Comparison of ENCODE assay signal across 13 cellular contexts in the genomic region with DNA sequence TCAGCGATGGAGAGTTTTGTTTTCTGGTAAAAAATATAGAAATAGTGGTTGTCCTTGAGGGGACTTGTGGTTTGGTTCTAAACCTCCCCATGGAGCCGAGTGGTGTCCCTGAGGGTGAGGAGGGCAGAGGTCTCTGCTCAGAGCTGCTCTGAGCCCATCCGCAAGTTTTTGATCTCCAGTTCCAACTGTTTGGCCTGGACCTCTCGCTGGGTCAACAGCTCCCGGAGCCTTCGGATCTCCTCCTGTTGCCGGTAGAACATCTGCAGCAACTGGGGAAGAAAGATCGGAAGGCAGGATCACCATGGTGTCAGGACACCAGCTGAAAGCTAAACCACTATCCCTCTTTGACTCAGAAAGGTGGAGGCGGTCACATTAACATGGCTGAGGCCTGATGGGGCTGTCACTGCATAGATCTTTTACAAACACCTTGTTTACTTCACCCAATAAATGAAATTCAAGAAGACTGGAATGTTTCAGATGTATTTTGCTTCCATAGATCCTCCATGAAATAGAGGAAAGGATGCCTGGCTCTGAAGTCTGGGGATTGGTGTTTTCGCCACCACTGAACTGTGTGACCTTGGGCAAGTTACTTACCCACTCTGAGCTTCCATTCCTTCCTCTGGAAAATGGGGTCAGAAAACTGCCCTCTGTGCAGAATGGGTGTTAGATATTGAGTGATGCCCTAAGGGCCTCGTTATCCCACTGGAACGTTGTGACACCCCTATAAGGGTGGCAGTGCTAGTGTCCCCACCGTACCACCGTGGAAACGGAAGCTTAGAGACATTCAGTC. TPM values are rescaled to one million over a fixed set of nuclear protein-coding genes. Genes with fewer than 3 reads are reported as not detected.
DNase-seq lines count a peak whose midpoint lies in the region; ATAC-seq, FAIRE-seq and TF ChIP-seq lines count a peak whose summit lies in the region.
"Had no signal": no experiment of that assay in that cellular context is flagged by ENCODE, and none has a peak within 500 bp of the region (broad histone marks: within the 10 kb centered on the region; RNA-seq: fewer than 3 reads in every experiment).

No MANE protein-coding gene starts in this region.

- DNase-seq in HepG2 (ENCODE audit: low spot score) (no peak), right lobe of liver (no peak), K562 (ENCODE audit: extremely low read depth in 1 of 4, low spot score in 3 of 4) (no peak), DMS114 treated with DMSO at 0.1 percent for 48 hours (lab: John Stamatoyannopoulos, UW; ENCODE audit: unreplicated experiment) (no peak), mammary epithelial cell (no peak)
- DNase-seq in naive thymus-derived CD4-positive, alpha-beta T cell, result no peak
- DNase-seq in activated CD8-positive, alpha-beta memory T cell treated with anti-CD3 and anti-CD28 coated beads, Interleukin-2, amount 50 U/mL, for 48 hours, result no peak
- DNase-seq: BE2C, HCEC 1CT, HFFc6 had no signal

- H2AFZ ChIP-seq in HepG2 (ENCODE audit: low read length) (no peak overlapping the region), K562 (ENCODE audit: low read depth, low read length) (no peak overlapping the region), mammary epithelial cell (ENCODE audit: low read depth, low read length) (no peak overlapping the region)

- no peak for TF ChIP-seq CTCF in HepG2 (CRISPR knock-in tag; IDR thresholded peaks at IDR 0.05)
- TF ChIP-seq CTCF in right lobe of liver (IDR thresholded peaks at IDR 0.05), result no peak
- no peak for TF ChIP-seq CTCF in K562 (IDR thresholded peaks at IDR 0.05 in 2 of 3, conservative IDR thresholded peaks at IDR 0.05 in 1 of 3; ENCODE audit: insufficient read depth in 2 of 3, low read depth in 1 of 3, low read length in 3 of 3)
- no peak for TF ChIP-seq CTCF in mammary epithelial cell (conservative IDR thresholded peaks at IDR 0.05 in 1 of 2, IDR thresholded peaks at IDR 0.05 in 1 of 2; ENCODE audit: extremely low read depth in 1 of 2, insufficient read depth in 1 of 2, low read depth in 1 of 2, low read length in 2 of 2)

- CTCF ChIA-PET in HepG2 (lab: Yijun Ruan, JAX; ENCODE audit: low intra/inter-chr PET ratio, low total read pairs), result no interaction called here
- CTCF ChIA-PET in K562 (lab: Yijun Ruan, JAX; ENCODE audit: low intra/inter-chr PET ratio), result no interaction called here
- CTCF ChIA-PET in naive thymus-derived CD4-positive, alpha-beta T cell (lab: Charles Lee), result interaction anchor here (0.6 to 0.7 kb wide), 2 partner anchors 33 to 54 kb away, joined by 3 to 4 read pairs; no protein-coding TSS in a partner anchor
- CTCF ChIA-PET in mammary epithelial cell (lab: Charles Lee; ENCODE audit: low non-redundant PET), result no interaction called here

- H3K27me3 ChIP-seq in HepG2 (ENCODE audit: control insufficient read depth in 1 of 2, insufficient read depth in 2 of 2, low read length in 2 of 2) (no peaks in the 10 kb centered on the region), right lobe of liver (no peaks in the 10 kb centered on the region), K562 (ENCODE audit: control insufficient read depth in 2 of 2, insufficient read depth in 2 of 2, low read length in 2 of 2) (no peaks in the 10 kb centered on the region), thymus (ENCODE audit: control insufficient read depth, insufficient read depth) (no peaks in the 10 kb centered on the region), mammary epithelial cell (ENCODE audit: insufficient read depth, low read length) (no peaks in the 10 kb centered on the region)
- no peaks in the 10 kb centered on the region for H3K27me3 ChIP-seq in naive thymus-derived CD4-positive, alpha-beta T cell (ENCODE audit: control insufficient read depth in 2 of 2, insufficient read depth in 2 of 2, low read length in 2 of 2)
- H3K27me3 ChIP-seq: BE2C had no signal

- intact Hi-C loops in HepG2 (cut with micrococcal nuclease; ENCODE audit: unreplicated experiment) (no loop called here), right lobe of liver (cut with DNase I) (loop anchor here in 1 of 2 donors (10.0 kb wide), 1 partner anchor 70 kb away; a partner anchor contains a TSS), K562 (cut with micrococcal nuclease) (no loop called here), mammary epithelial cell (cut with micrococcal nuclease) (no loop called here)
- intact Hi-C loops in naive thymus-derived CD4-positive, alpha-beta T cell (cut with micrococcal nuclease), result no loop called here

- FAIRE-seq in HepG2 (lab: Jason Lieb, UNC) (no peak), K562 (lab: Jason Lieb, UNC) (no peak)
- FAIRE-seq: A204.1, HTR-8/SVneo had no signal

- 92% methylated on average over 11 of the region's 15 CpGs for WGBS in HepG2 (ENCODE audit: low lambda C conversion rate)
- WGBS in right lobe of liver (ENCODE audit: insufficient coverage, low coverage, low lambda C conversion rate, missing lambda C conversion rate), result 94% methylated on average over 2 of the region's 15 CpGs
- 92% methylated on average over 15 of the region's 15 CpGs for WGBS in K562 (ENCODE audit: insufficient coverage, low coverage, missing lambda C conversion rate)
- 98% methylated on average over 15 of the region's 15 CpGs for WGBS in thymus
- WGBS in mammary epithelial cell (ENCODE audit: low coverage, missing lambda C conversion rate), result 96% methylated on average over 15 of the region's 15 CpGs

- ATAC-seq in HepG2 (no peak), right lobe of liver (no peak), K562 (no peak)
- no peak for ATAC-seq in naive thymus-derived CD4-positive, alpha-beta T cell

- POLR2A ChIA-PET in HepG2 (lab: Yijun Ruan, JAX) (no interaction called here), K562 (lab: Yijun Ruan, JAX) (interaction anchor here (0.6 kb wide), 1 partner anchor 19 kb away, joined by 3 read pairs; no protein-coding TSS in a partner anchor)
- POLR2A ChIA-PET in naive thymus-derived CD4-positive, alpha-beta T cell (lab: Charles Lee), result interaction anchor here (0.7 to 1.1 kb wide), 2 partner anchors 17 to 81 kb away, joined by 3 read pairs; no protein-coding TSS in a partner anchor

- in situ Hi-C loops in HepG2 (cut with HindIII; ENCODE audit: extremely low pct_ligation_motif_present, low pct_unique_long_range_greater_than_20kb) (no loop called here), K562 (cut with MboI) (no loop called here), mammary epithelial cell (cut with MboI; ENCODE audit: low sequenced_read_pairs in 2 of 2) (no loop called here)

- dilution Hi-C loops in mammary epithelial cell (cut with HindIII; ENCODE audit: low sequenced_read_pairs), result loop anchor here (5.0 kb wide), 2 partner anchors 37 to 157 kb away; no protein-coding TSS in a partner anchor

- H3K4me2 ChIP-seq in HepG2 (ENCODE audit: low read depth, low read length) (no peak overlapping the region), K562 (ENCODE audit: insufficient read depth, low read length) (no peak overlapping the region), mammary epithelial cell (ENCODE audit: insufficient read depth, low read depth, low read length) (no peak overlapping the region)

- no peak for TF ChIP-seq POLR2A in HepG2 (IDR thresholded peaks at IDR 0.05; ENCODE audit: insufficient read depth in 1 of 2, low read depth in 2 of 2, low read length in 2 of 2)
- TF ChIP-seq POLR2A in right lobe of liver (IDR thresholded peaks at IDR 0.05), result no peak
- no peak for TF ChIP-seq POLR2A in K562 (conservative IDR thresholded peaks at IDR 0.05)

- H3K79me2 ChIP-seq in HepG2 (ENCODE audit: insufficient read depth, low read length) (no peaks in the 10 kb centered on the region), K562 (ENCODE audit: control insufficient read depth, insufficient read depth, low read length) (no peaks in the 10 kb centered on the region), mammary epithelial cell (ENCODE audit: insufficient read depth, low read length) (no peaks in the 10 kb centered on the region)

- TF ChIP-seq EP300 in HepG2 (IDR thresholded peaks at IDR 0.05; ENCODE audit: low read depth in 2 of 2, low read length in 2 of 2), result no peak
- no peak for TF ChIP-seq EP300 in HepG2 (CRISPR knock-in tag; IDR thresholded peaks at IDR 0.05; ENCODE audit: borderline replicate concordance)
- TF ChIP-seq EP300 in K562 (IDR thresholded peaks at IDR 0.05; ENCODE audit: low read length), result no peak

- H3K9ac ChIP-seq in HepG2 (ENCODE audit: insufficient read depth, low read depth, low read length) (no peak overlapping the region), K562 (ENCODE audit: insufficient read depth in 1 of 2, low read depth in 2 of 2, low read length in 2 of 2) (peak overlapping the region in 1 of 2 experiments; percentile 50; a peak in 2 of 4 replicates), mammary epithelial cell (ENCODE audit: insufficient read depth, low read length) (no peak overlapping the region)

- TF ChIP-seq RAD21 in HepG2 (CRISPR knock-in tag; IDR thresholded peaks at IDR 0.05) (no peak), K562 (CRISPR knock-in tag; conservative IDR thresholded peaks at IDR 0.05 in 1 of 2, IDR thresholded peaks at IDR 0.05 in 1 of 2) (no peak)

- H3K4me1 ChIP-seq in HepG2 (ENCODE audit: insufficient read depth, low read length), result peaks cover 7% of the 10 kb centered on the region
- peaks cover 0 to 3% (median 0%) of the 10 kb centered on the region in 4 donors for H3K4me1 ChIP-seq in right lobe of liver
- H3K4me1 ChIP-seq in K562 (replicated peaks in 1 of 2; ENCODE audit: control insufficient read depth in 2 of 2, insufficient read depth in 2 of 2, low read length in 2 of 2), result peaks cover 2 to 9% of the 10 kb centered on the region in 2 experiments; a peak in 4 of 5 replicates
- H3K4me1 ChIP-seq in naive thymus-derived CD4-positive, alpha-beta T cell (ENCODE audit: control insufficient read depth in 2 of 2, insufficient read depth in 2 of 2, low read length in 2 of 2), result peaks cover 21 to 25% of the 10 kb centered on the region in 2 donors
- peaks cover 13% of the 10 kb centered on the region for H3K4me1 ChIP-seq in thymus (ENCODE audit: control insufficient read depth, insufficient read depth, low read length)
- H3K4me1 ChIP-seq in mammary epithelial cell (ENCODE audit: insufficient read depth, low read length), result no peaks in the 10 kb centered on the region

- no peak overlapping the region for H3K27ac ChIP-seq in HepG2 (ENCODE audit: extremely low read length, insufficient read depth, low read length)
- H3K27ac ChIP-seq in right lobe of liver, result no peak overlapping the region
- no peak overlapping the region for H3K27ac ChIP-seq in K562 (ENCODE audit: extremely low read depth, low read depth, low read length)
- H3K27ac ChIP-seq in naive thymus-derived CD4-positive, alpha-beta T cell (ENCODE audit: low read depth, low read length), result no peak overlapping the region
- H3K27ac ChIP-seq in thymus (ENCODE audit: low read depth), result peak overlapping the region; percentile 10
- H3K27ac ChIP-seq in mammary epithelial cell (ENCODE audit: insufficient read depth, low read depth, low read length), result no peak overlapping the region

- H3K4me1 Mint-ChIP-seq in naive thymus-derived CD4-positive, alpha-beta T cell, result peaks cover 25 to 37% (median 33%) of the 10 kb centered on the region in 7 donors

- no peak overlapping the region for H3K4me3 Mint-ChIP-seq in naive thymus-derived CD4-positive, alpha-beta T cell
- H3K4me3 Mint-ChIP-seq: HFFc6 had no signal

- H4K20me1 ChIP-seq in HepG2 (ENCODE audit: insufficient read depth, low read length), result no peaks in the 10 kb centered on the region
- H4K20me1 ChIP-seq in K562 (replicated peaks; ENCODE audit: control insufficient read depth, insufficient read depth, low read length), result no peaks in the 10 kb centered on the region
- H4K20me1 ChIP-seq in mammary epithelial cell (ENCODE audit: insufficient read depth, low read length), result no peaks in the 10 kb centered on the region

- H3K36me3 ChIP-seq in HepG2 (replicated peaks in 1 of 2; ENCODE audit: control insufficient read depth in 1 of 2, insufficient read depth in 2 of 2, low read length in 2 of 2) (peaks cover 8 to 38% of the 10 kb centered on the region in 2 experiments; a peak in 4 of 5 replicates), right lobe of liver (no peaks in the 10 kb centered on the region), K562 (ENCODE audit: control insufficient read depth, insufficient read depth, low read length) (peaks cover 49% of the 10 kb centered on the region; the same call in 2 of the 3 replicates), thymus (ENCODE audit: control insufficient read depth, insufficient read depth) (peaks cover 14% of the 10 kb centered on the region), mammary epithelial cell (ENCODE audit: insufficient read depth, low read length) (no peaks in the 10 kb centered on the region)
- H3K36me3 ChIP-seq in naive thymus-derived CD4-positive, alpha-beta T cell (ENCODE audit: control insufficient read depth in 2 of 3, insufficient read depth in 3 of 3, low read length in 3 of 3), result peaks cover 0 to 41% (median 0%) of the 10 kb centered on the region in 3 experiments

- H3K9me1 ChIP-seq in K562 (ENCODE audit: control insufficient read depth, insufficient read depth, low read length), result no peaks in the 10 kb centered on the region

- H3K9me3 ChIP-seq in HepG2 (ENCODE audit: low read length) (no peaks in the 10 kb centered on the region), right lobe of liver (no peaks in the 10 kb centered on the region), K562 (replicated peaks; ENCODE audit: control insufficient read depth, insufficient read depth, low read depth, low read length) (no peaks in the 10 kb centered on the region), thymus (ENCODE audit: control insufficient read depth) (no peaks in the 10 kb centered on the region), mammary epithelial cell (replicated peaks; ENCODE audit: insufficient read depth, low read length) (no peaks in the 10 kb centered on the region)
- no peaks in the 10 kb centered on the region for H3K9me3 ChIP-seq in naive thymus-derived CD4-positive, alpha-beta T cell (ENCODE audit: control insufficient read depth in 2 of 3, low read length in 3 of 3)
- H3K9me3 ChIP-seq: BE2C had no signal

- H3K36me3 Mint-ChIP-seq in naive thymus-derived CD4-positive, alpha-beta T cell, result peaks cover 0 to 23% (median 11%) of the 10 kb centered on the region in 5 donors

- no peaks in the 10 kb centered on the region for H3K9me3 Mint-ChIP-seq in naive thymus-derived CD4-positive, alpha-beta T cell
- H3K9me3 Mint-ChIP-seq: HFFc6 had no signal

- peak overlapping the region in 7 of 9 donors; percentile 5 to 81 (median 41) for H3K27ac Mint-ChIP-seq in naive thymus-derived CD4-positive, alpha-beta T cell
- H3K27ac Mint-ChIP-seq: HFFc6 had no signal

- H3K27me3 Mint-ChIP-seq in naive thymus-derived CD4-positive, alpha-beta T cell, result no peaks in the 10 kb centered on the region

- BruUV-seq in HepG2 (replicated peaks; lab: Mats Ljungman, UMichigan), result no TSS peak
- no TSS peak for BruUV-seq in K562 (replicated peaks; lab: Mats Ljungman, UMichigan)
- BruUV-seq in mammary epithelial cell (replicated peaks; lab: Mats Ljungman, UMichigan), result no TSS peak

- H3K4me3 ChIP-seq in HepG2 (replicated peaks in 1 of 3; ENCODE audit: insufficient read depth in 1 of 3, low read depth in 2 of 3, low read length in 3 of 3), result no peak overlapping the region
- no peak overlapping the region for H3K4me3 ChIP-seq in right lobe of liver
- no peak overlapping the region for H3K4me3 ChIP-seq in K562
- no peak overlapping the region for H3K4me3 ChIP-seq in naive thymus-derived CD4-positive, alpha-beta T cell (ENCODE audit: low read length)
- H3K4me3 ChIP-seq in thymus (ENCODE audit: low read length), result no peak overlapping the region
- no peak overlapping the region for H3K4me3 ChIP-seq in mammary epithelial cell (replicated peaks in 1 of 3; ENCODE audit: insufficient read depth in 1 of 3, low read depth in 2 of 3, low read length in 3 of 3)

RNA-seq across cellular contexts. Expression of a gene that starts 5.8 kb away (rescaled TPM):
- 13.0 and 13.8 TPM in 2 replicates for total RNA-seq in HepG2 (2016; rRNA removed; fragmentation: Illumina TruSeq; extraction: Trizol)
- total RNA-seq in HepG2 (2016; cell fraction: cytosol; rRNA removed; fragmentation: Illumina TruSeq; extraction: Trizol; ENCODE audit: low read depth), result 2.3 TPM in 2 replicates
- 12.7 and 13.4 TPM in 2 replicates for total RNA-seq in HepG2 (2016; cell fraction: insoluble cytoplasmic fraction; rRNA removed; fragmentation: Illumina TruSeq; extraction: Trizol)
- total RNA-seq in HepG2 (2016; cell fraction: membrane; rRNA removed; fragmentation: Illumina TruSeq; extraction: Trizol), result 10.0 and 10.5 TPM in 2 replicates
- total RNA-seq in HepG2 (2016; cell fraction: nucleus; rRNA removed; fragmentation: Illumina TruSeq; extraction: Trizol), result 8.9 and 10.9 TPM in 2 replicates
- 9.2 and 10.7 TPM in 2 replicates for polyA plus RNA-seq in HepG2 (2011; rRNA removed)
- 9.6 and 10.5 TPM in 2 replicates for polyA plus RNA-seq in HepG2 (2011; cell fraction: cytosol; rRNA removed)
- 17.8 and 18.3 TPM in 2 replicates for polyA plus RNA-seq in HepG2 (2011; cell fraction: nucleus; rRNA removed)
- 10.9 and 11.2 TPM in 2 replicates for polyA plus RNA-seq in HepG2 (2012)
- 2.3 and 2.5 TPM in 2 replicates for polyA plus RNA-seq in HepG2 (2016; cell fraction: cytosol; fragmentation: Illumina TruSeq; extraction: Trizol; ENCODE audit: low read depth)
- 20.7 and 23.4 TPM in 2 replicates for polyA plus RNA-seq in HepG2 (2016; cell fraction: insoluble cytoplasmic fraction; fragmentation: Illumina TruSeq; extraction: Trizol; ENCODE audit: low read depth)
- 10.0 and 10.7 TPM in 2 replicates for polyA plus RNA-seq in HepG2 (2016; cell fraction: membrane; fragmentation: Illumina TruSeq; extraction: Trizol; ENCODE audit: low read depth)
- 27.9 and 30.3 TPM in 2 replicates for polyA plus RNA-seq in HepG2 (2016; cell fraction: nucleus; fragmentation: Illumina TruSeq; extraction: Trizol; ENCODE audit: insufficient read depth, low read depth)
- polyA minus RNA-seq in HepG2 (2011; rRNA and poly(A)+ RNA removed; ENCODE audit: low replicate concordance), result 11.5 and 20.5 TPM in 2 replicates
- 7.7 and 8.4 TPM in 2 replicates for polyA minus RNA-seq in HepG2 (2011; cell fraction: cytosol; rRNA and poly(A)+ RNA removed)
- 7.7 and 8.5 TPM in 2 replicates for polyA minus RNA-seq in HepG2 (2011; cell fraction: nucleus; rRNA and poly(A)+ RNA removed)
- total RNA-seq in right lobe of liver, result 10 to 100 TPM; 22.6 to 34.6 (median 27.3) TPM
- total RNA-seq in K562 (2011; cell fraction: chromatin; rRNA removed; ENCODE audit: low replicate concordance), result 24.8 and 33.6 TPM in 2 replicates
- 15.1 and 15.7 TPM in 2 replicates for total RNA-seq in K562 (2011; cell fraction: nucleolus; rRNA removed)
- 20.1 and 31.3 TPM in 2 replicates for total RNA-seq in K562 (2011; cell fraction: nucleoplasm; rRNA removed)
- total RNA-seq in K562 (2014; rRNA removed), result 17.9 and 24.7 TPM in 2 replicates
- total RNA-seq in K562 (2014; rRNA removed; fragmentation: Illumina TruSeq; extraction: Trizol), result 17.0 and 17.5 TPM in 2 replicates
- 12.2 and 13.3 TPM in 2 replicates for total RNA-seq in K562 (2015; rRNA removed; fragmentation: Illumina TruSeq; extraction: Trizol)
- 41.0 and 48.5 TPM in 2 replicates for total RNA-seq in K562 (2021)
- 19.1 and 24.8 TPM in 2 replicates for polyA plus RNA-seq in K562 (2011; rRNA removed)
- polyA plus RNA-seq in K562 (2011; cell fraction: cytosol; rRNA removed), result 17.9 and 36.4 TPM in 2 replicates
- polyA plus RNA-seq in K562 (2011; cell fraction: nucleus; rRNA removed), result 22.9 and 38.7 TPM in 2 replicates
- 21.4 and 21.8 TPM in 2 replicates for polyA plus RNA-seq in K562 (2012)
- polyA plus RNA-seq in K562 (2014; fragmentation: Illumina TruSeq; extraction: Trizol), result 34.1 and 40.0 TPM in 2 replicates
- polyA plus RNA-seq in K562 (2014; fragmentation: Nextera tagmentation; extraction: Ambion mirVana), result 1 to 10 TPM; 7.6 to 8.3 TPM
- polyA plus RNA-seq in K562 (2014; rRNA removed), result 30.1 and 32.7 TPM in 2 replicates
- 12.4 and 15.6 TPM in 2 replicates for polyA minus RNA-seq in K562 (2011; rRNA and poly(A)+ RNA removed)
- 13.0 and 14.8 TPM in 2 replicates for polyA minus RNA-seq in K562 (2011; cell fraction: cytosol; rRNA and poly(A)+ RNA removed)
- polyA minus RNA-seq in K562 (2011; cell fraction: nucleus; rRNA and poly(A)+ RNA removed), result 5.8 and 7.0 TPM in 2 replicates
- total RNA-seq in naive thymus-derived CD4-positive, alpha-beta T cell, result 100 to 1,000 TPM in 1 of 5 experiments, 10 to 100 TPM in 4; 54.1 to 114 (median 79.7) TPM
- 100 to 1,000 TPM in 1 of 2 donors, 10 to 100 TPM in 1; 57.8 to 107 TPM for polyA plus RNA-seq in naive thymus-derived CD4-positive, alpha-beta T cell
- polyA plus RNA-seq in thymus, result 16.4 TPM
- 10 to 100 TPM; 11.3 to 17.6 TPM for total RNA-seq in mammary epithelial cell
- polyA plus RNA-seq in mammary epithelial cell, result 14.6 TPM
- 38.8 TPM for polyA minus RNA-seq in mammary epithelial cell
